9 cellular contexts compared by ENCODE assay signal in genomic region chr5:141508808-141509611, GRCh38. TPM values are rescaled to one million over a fixed set of nuclear protein-coding genes. Genes with fewer than 3 reads are reported as not detected.
DNase-seq lines count a peak whose midpoint lies in the region; ATAC-seq, FAIRE-seq and TF ChIP-seq lines count a peak whose summit lies in the region.
"Had no signal": no experiment of that assay in that cellular context is flagged by ENCODE, and none has a peak within 500 bp of the region (broad histone marks: within the 10 kb centered on the region; RNA-seq: fewer than 3 reads in every experiment).

No MANE protein-coding gene starts in this region.

- no peak for FAIRE-seq in HepG2 (lab: Jason Lieb, UNC)

- H3K27me3 ChIP-seq in HepG2 (ENCODE audit: control insufficient read depth in 1 of 2, insufficient read depth in 2 of 2, low read length in 2 of 2) (no peaks in the 10 kb centered on the region; a peak in 1 of 5 replicates), tibial nerve (no peaks in the 10 kb centered on the region)

- no peak overlapping the region for H2AFZ ChIP-seq in HepG2 (ENCODE audit: low read length)

- no peak for TF ChIP-seq RAD21 in HepG2 (CRISPR knock-in tag; IDR thresholded peaks at IDR 0.05)

- TF ChIP-seq POLR2A in HepG2 (IDR thresholded peaks at IDR 0.05; ENCODE audit: insufficient read depth in 1 of 2, low read depth in 2 of 2, low read length in 2 of 2): no peak
- no peak for TF ChIP-seq POLR2A in tibial nerve (IDR thresholded peaks at IDR 0.05)

- peak overlapping the region; percentile 70 for H3K27ac Mint-ChIP-seq in central memory CD8-positive, alpha-beta T cell (ENCODE audit: low read depth)

- H3K4me1 Mint-ChIP-seq in central memory CD8-positive, alpha-beta T cell: peaks cover 15% of the 10 kb centered on the region

- intact Hi-C loops in HepG2 (cut with micrococcal nuclease; ENCODE audit: unreplicated experiment): no loop called here

- no peak overlapping the region for H3K4me3 Mint-ChIP-seq in central memory CD8-positive, alpha-beta T cell

- peak overlapping the region in 1 of 3 experiments; percentile 25; a peak in 2 of 6 replicates for H3K4me3 ChIP-seq in HepG2 (replicated peaks in 1 of 3; ENCODE audit: insufficient read depth in 1 of 3, low read depth in 2 of 3, low read length in 3 of 3)
- peak overlapping the region in 3 of 4 donors; percentile 10 to 46 (median 40) for H3K4me3 ChIP-seq in tibial nerve

- ATAC-seq in central memory CD8-positive, alpha-beta T cell (replicated peaks; ENCODE audit: extremely low read depth, poor library complexity, severe bottlenecking): no peak
- ATAC-seq in HepG2 (peak; percentile 22; the same call in 2 of the 3 replicates), GM21447 (IDR thresholded peaks at IDR 0.05; ENCODE audit: unreplicated experiment) (no peak)

- in situ Hi-C loops in HepG2 (cut with HindIII; ENCODE audit: extremely low pct_ligation_motif_present, low pct_unique_long_range_greater_than_20kb): no loop called here

- H3K9me3 Mint-ChIP-seq in central memory CD8-positive, alpha-beta T cell: no peaks in the 10 kb centered on the region

- H3K27ac ChIP-seq in HepG2 (ENCODE audit: extremely low read length, insufficient read depth, low read length) (no peak overlapping the region), tibial nerve (peak overlapping the region; percentile 50 to 95 (median 78))
- H3K27ac ChIP-seq: 22Rv1 had no signal

- CTCF ChIA-PET in HepG2 (lab: Yijun Ruan, JAX; ENCODE audit: low intra/inter-chr PET ratio, low total read pairs): no interaction called here

- DNase-seq in DMS 273 (lab: John Stamatoyannopoulos, UW; ENCODE audit: unreplicated experiment) (peak; percentile 67), DMS 273 treated with DMSO at 0.1 percent for 48 hours (lab: John Stamatoyannopoulos, UW) (no peak), NCI-H2227 treated with DMSO at 0.1 percent for 48 hours (lab: John Stamatoyannopoulos, UW) (peak; percentile 23), HepG2 (ENCODE audit: low spot score) (peak; percentile 5), tibial nerve (ENCODE audit: low spot score in 2 of 2) (peak in 1 of 2 donors; percentile 67)
- no peak for DNase-seq in central memory CD8-positive, alpha-beta T cell (ENCODE audit: low spot score in 2 of 2)
- no peak for DNase-seq in activated CD8-positive, alpha-beta memory T cell treated with anti-CD3 and anti-CD28 coated beads, Interleukin-2, amount 50 U/mL, for 4 hours

- H3K36me3 ChIP-seq in HepG2 (replicated peaks in 1 of 2; ENCODE audit: control insufficient read depth in 1 of 2, insufficient read depth in 2 of 2, low read length in 2 of 2) (0 out of 5 replicates have a peak, but pooled peaks cover 2 to 4% of the 10 kb centered on the region in 2 experiments), tibial nerve (peaks cover 0 to 41% (median 0%) of the 10 kb centered on the region in 3 donors)

- H3K4me1 ChIP-seq in HepG2 (ENCODE audit: insufficient read depth, low read length) (peaks cover 6% of the 10 kb centered on the region; the same call in 1 of the 2 replicates), tibial nerve (peaks cover 0 to 65% (median 37%) of the 10 kb centered on the region in 4 donors)

- peaks cover 12% of the 10 kb centered on the region for H3K27me3 Mint-ChIP-seq in central memory CD8-positive, alpha-beta T cell

- WGBS in HepG2 (ENCODE audit: low lambda C conversion rate): 35% methylated on average over 21 of the region's 23 CpGs
- 18 to 25% methylated on average over 22 of the region's 23 CpGs for WGBS in tibial nerve, 2 donors

- H4K20me1 ChIP-seq in HepG2 (ENCODE audit: insufficient read depth, low read length): no peaks in the 10 kb centered on the region

- POLR2A ChIA-PET in HepG2 (lab: Yijun Ruan, JAX): no interaction called here

- peaks cover 24% of the 10 kb centered on the region for H3K36me3 Mint-ChIP-seq in central memory CD8-positive, alpha-beta T cell (ENCODE audit: insufficient read depth)

- BruUV-seq in HepG2 (replicated peaks; lab: Mats Ljungman, UMichigan): no TSS peak

- peak overlapping the region; percentile 39; the same call in 1 of the 2 replicates for H3K4me2 ChIP-seq in HepG2 (ENCODE audit: low read depth, low read length)

- no peaks in the 10 kb centered on the region for H3K9me3 ChIP-seq in HepG2 (ENCODE audit: low read length)
- no peaks in the 10 kb centered on the region for H3K9me3 ChIP-seq in tibial nerve

- no peak for TF ChIP-seq CTCF in HepG2 (CRISPR knock-in tag; IDR thresholded peaks at IDR 0.05)
- no peak for TF ChIP-seq CTCF in tibial nerve (IDR thresholded peaks at IDR 0.05)

- no peak overlapping the region for H3K9ac ChIP-seq in HepG2 (ENCODE audit: insufficient read depth, low read depth, low read length)

- no peaks in the 10 kb centered on the region for H3K79me2 ChIP-seq in HepG2 (ENCODE audit: insufficient read depth, low read length)

- no peak for TF ChIP-seq EP300 in HepG2 (IDR thresholded peaks at IDR 0.05; ENCODE audit: low read depth in 2 of 2, low read length in 2 of 2)
- TF ChIP-seq EP300 in HepG2 (CRISPR knock-in tag; IDR thresholded peaks at IDR 0.05; ENCODE audit: borderline replicate concordance): no peak
- peak in 1 of 2 donors; percentile 76 for TF ChIP-seq EP300 in tibial nerve (IDR thresholded peaks at IDR 0.05)

RNA-seq across cellular contexts. Expression of gene PCDHGC5, which starts 20.1 kb away (rescaled TPM):
- total RNA-seq in HepG2 (2016; rRNA removed; fragmentation: Illumina TruSeq; extraction: Trizol): not detected in 2 replicates
- not detected in 2 replicates for total RNA-seq in HepG2 (2016; cell fraction: cytosol; rRNA removed; fragmentation: Illumina TruSeq; extraction: Trizol; ENCODE audit: low read depth)
- total RNA-seq in HepG2 (2016; cell fraction: insoluble cytoplasmic fraction; rRNA removed; fragmentation: Illumina TruSeq; extraction: Trizol): 0.06 TPM in 1 of 2 replicates, not detected in the other
- total RNA-seq in HepG2 (2016; cell fraction: membrane; rRNA removed; fragmentation: Illumina TruSeq; extraction: Trizol): not detected in 2 replicates
- 0.13 TPM in 1 of 2 replicates, not detected in the other for total RNA-seq in HepG2 (2016; cell fraction: nucleus; rRNA removed; fragmentation: Illumina TruSeq; extraction: Trizol)
- polyA plus RNA-seq in HepG2 (2011; rRNA removed): 0.03 TPM in 1 of 2 replicates, not detected in the other
- not detected in 2 replicates for polyA plus RNA-seq in HepG2 (2011; cell fraction: cytosol; rRNA removed)
- 0.21 and 0.23 TPM in 2 replicates for polyA plus RNA-seq in HepG2 (2011; cell fraction: nucleus; rRNA removed)
- not detected in 2 replicates for polyA plus RNA-seq in HepG2 (2012)
- not detected in 2 replicates for polyA plus RNA-seq in HepG2 (2016; cell fraction: cytosol; fragmentation: Illumina TruSeq; extraction: Trizol; ENCODE audit: low read depth)
- polyA plus RNA-seq in HepG2 (2016; cell fraction: insoluble cytoplasmic fraction; fragmentation: Illumina TruSeq; extraction: Trizol; ENCODE audit: low read depth): not detected in 2 replicates
- not detected in 2 replicates for polyA plus RNA-seq in HepG2 (2016; cell fraction: membrane; fragmentation: Illumina TruSeq; extraction: Trizol; ENCODE audit: low read depth)
- 0.25 TPM in 1 of 2 replicates, not detected in the other for polyA plus RNA-seq in HepG2 (2016; cell fraction: nucleus; fragmentation: Illumina TruSeq; extraction: Trizol; ENCODE audit: insufficient read depth, low read depth)
- 0.74 TPM in 1 of 2 replicates, not detected in the other for polyA minus RNA-seq in HepG2 (2011; rRNA and poly(A)+ RNA removed; ENCODE audit: low replicate concordance)
- polyA minus RNA-seq in HepG2 (2011; cell fraction: cytosol; rRNA and poly(A)+ RNA removed): not detected in 2 replicates
- 0.37 and 0.39 TPM in 2 replicates for polyA minus RNA-seq in HepG2 (2011; cell fraction: nucleus; rRNA and poly(A)+ RNA removed)
- total RNA-seq in tibial nerve: 1 to 10 TPM; 3.1 to 5.9 (median 3.8) TPM

RNA-seq across cellular contexts. Expression of gene PCDHGC4, which starts 24.2 kb away (rescaled TPM):
- total RNA-seq in HepG2 (2016; rRNA removed; fragmentation: Illumina TruSeq; extraction: Trizol): 0.07 TPM in 1 of 2 replicates, not detected in the other
- not detected in 2 replicates for total RNA-seq in HepG2 (2016; cell fraction: cytosol; rRNA removed; fragmentation: Illumina TruSeq; extraction: Trizol; ENCODE audit: low read depth)
- 0.11 TPM in 1 of 2 replicates, not detected in the other for total RNA-seq in HepG2 (2016; cell fraction: insoluble cytoplasmic fraction; rRNA removed; fragmentation: Illumina TruSeq; extraction: Trizol)
- not detected in 2 replicates for total RNA-seq in HepG2 (2016; cell fraction: membrane; rRNA removed; fragmentation: Illumina TruSeq; extraction: Trizol)
- total RNA-seq in HepG2 (2016; cell fraction: nucleus; rRNA removed; fragmentation: Illumina TruSeq; extraction: Trizol): 0.44 and 0.47 TPM in 2 replicates
- 0.10 TPM in 1 of 2 replicates, not detected in the other for polyA plus RNA-seq in HepG2 (2011; rRNA removed)
- not detected in 2 replicates for polyA plus RNA-seq in HepG2 (2011; cell fraction: cytosol; rRNA removed)
- polyA plus RNA-seq in HepG2 (2011; cell fraction: nucleus; rRNA removed): 0.07 and 0.11 TPM in 2 replicates
- polyA plus RNA-seq in HepG2 (2012): not detected in 2 replicates
- not detected in 2 replicates for polyA plus RNA-seq in HepG2 (2016; cell fraction: cytosol; fragmentation: Illumina TruSeq; extraction: Trizol; ENCODE audit: low read depth)
- polyA plus RNA-seq in HepG2 (2016; cell fraction: insoluble cytoplasmic fraction; fragmentation: Illumina TruSeq; extraction: Trizol; ENCODE audit: low read depth): not detected in 2 replicates
- polyA plus RNA-seq in HepG2 (2016; cell fraction: membrane; fragmentation: Illumina TruSeq; extraction: Trizol; ENCODE audit: low read depth): not detected in 2 replicates
- not detected in 2 replicates for polyA plus RNA-seq in HepG2 (2016; cell fraction: nucleus; fragmentation: Illumina TruSeq; extraction: Trizol; ENCODE audit: insufficient read depth, low read depth)
- polyA minus RNA-seq in HepG2 (2011; rRNA and poly(A)+ RNA removed; ENCODE audit: low replicate concordance): 0.21 and 0.34 TPM in 2 replicates
- polyA minus RNA-seq in HepG2 (2011; cell fraction: cytosol; rRNA and poly(A)+ RNA removed): not detected in 2 replicates
- 0.39 and 0.99 TPM in 2 replicates for polyA minus RNA-seq in HepG2 (2011; cell fraction: nucleus; rRNA and poly(A)+ RNA removed)
- total RNA-seq in tibial nerve: 10 to 100 TPM in 1 of 4 donors, 1 to 10 TPM in 3; 3.3 to 11.7 (median 5.1) TPM

RNA-seq across cellular contexts. Expression of gene PCDHGC3, which starts 33.2 kb away (rescaled TPM):
- total RNA-seq in HepG2 (2016; rRNA removed; fragmentation: Illumina TruSeq; extraction: Trizol) (0.20 and 0.21 TPM in 2 replicates), tibial nerve (10 to 100 TPM; 40.4 to 77.7 (median 56.3) TPM)
- not detected in 2 replicates for total RNA-seq in HepG2 (2016; cell fraction: cytosol; rRNA removed; fragmentation: Illumina TruSeq; extraction: Trizol; ENCODE audit: low read depth)
- 0.15 and 0.80 TPM in 2 replicates for total RNA-seq in HepG2 (2016; cell fraction: insoluble cytoplasmic fraction; rRNA removed; fragmentation: Illumina TruSeq; extraction: Trizol)
- total RNA-seq in HepG2 (2016; cell fraction: membrane; rRNA removed; fragmentation: Illumina TruSeq; extraction: Trizol): 0.22 and 0.34 TPM in 2 replicates
- 0.63 and 0.87 TPM in 2 replicates for total RNA-seq in HepG2 (2016; cell fraction: nucleus; rRNA removed; fragmentation: Illumina TruSeq; extraction: Trizol)
- polyA plus RNA-seq in HepG2 (2011; rRNA removed): 0.20 and 0.30 TPM in 2 replicates
- 0.11 and 0.19 TPM in 2 replicates for polyA plus RNA-seq in HepG2 (2011; cell fraction: cytosol; rRNA removed)
- 0.21 and 0.23 TPM in 2 replicates for polyA plus RNA-seq in HepG2 (2011; cell fraction: nucleus; rRNA removed)
- 0.11 and 0.71 TPM in 2 replicates for polyA plus RNA-seq in HepG2 (2012)
- 0.09 and 0.20 TPM in 2 replicates for polyA plus RNA-seq in HepG2 (2016; cell fraction: cytosol; fragmentation: Illumina TruSeq; extraction: Trizol; ENCODE audit: low read depth)
- 0.51 and 0.79 TPM in 2 replicates for polyA plus RNA-seq in HepG2 (2016; cell fraction: insoluble cytoplasmic fraction; fragmentation: Illumina TruSeq; extraction: Trizol; ENCODE audit: low read depth)
- 0.39 and 0.57 TPM in 2 replicates for polyA plus RNA-seq in HepG2 (2016; cell fraction: membrane; fragmentation: Illumina TruSeq; extraction: Trizol; ENCODE audit: low read depth)
- polyA plus RNA-seq in HepG2 (2016; cell fraction: nucleus; fragmentation: Illumina TruSeq; extraction: Trizol; ENCODE audit: insufficient read depth, low read depth): 3.5 and 4.2 TPM in 2 replicates
- 0.24 TPM in 1 of 2 replicates, not detected in the other for polyA minus RNA-seq in HepG2 (2011; rRNA and poly(A)+ RNA removed; ENCODE audit: low replicate concordance)
- polyA minus RNA-seq in HepG2 (2011; cell fraction: cytosol; rRNA and poly(A)+ RNA removed): 0.20 TPM in 1 of 2 replicates, not detected in the other
- 0.77 and 0.87 TPM in 2 replicates for polyA minus RNA-seq in HepG2 (2011; cell fraction: nucleus; rRNA and poly(A)+ RNA removed)

Comparison
In these comparisons a context has a peak if more than half of its experiments do, and no peak if none do; other contexts are left out.
1. DNase-seq: peak in DMS 273 (single experiment), NCI-H2227 treated with DMSO at 0.1 percent for 48 hours (single experiment) and HepG2 (single experiment); none in DMS 273 treated with DMSO at 0.1 percent for 48 hours (single experiment), central memory CD8-positive, alpha-beta T cell (0 of 2) and activated CD8-positive, alpha-beta memory T cell treated with anti-CD3 and anti-CD28 coated beads, Interleukin-2, amount 50 U/mL, for 4 hours (single experiment).
2. RNA of gene PCDHGC3, which starts 33.2 kb away (total RNA-seq): 40.4 to 77.7 TPM in tibial nerve; 0.15 to 0.87 TPM in HepG2; every median in the first group is over 10 times any median in the second.